In genomic region chr16:14097182-14097951, GRCh38 we compare ENCODE assay signal across 10 cellular contexts. TPM values are rescaled to one million over a fixed set of nuclear protein-coding genes. Genes with fewer than 3 reads are reported as not detected.
DNase-seq lines count a peak whose midpoint lies in the region; ATAC-seq and TF ChIP-seq lines count a peak whose summit lies in the region.
"Had no signal": no experiment of that assay in that cellular context is flagged by ENCODE, and none has a peak within 500 bp of the region (broad histone marks: within the 10 kb centered on the region; RNA-seq: fewer than 3 reads in every experiment).

No MANE protein-coding gene starts in this region.

- no peaks in the 10 kb centered on the region for H4K20me1 ChIP-seq in PC-3 (ENCODE audit: low read length)

- no peak for TF ChIP-seq POLR2A in transverse colon (IDR thresholded peaks at IDR 0.05)

- DNase-seq in NCI-H1048 (lab: John Stamatoyannopoulos, UW) (peak; percentile 42), PC-3 (peak; percentile 93), left lung (no peak), transverse colon (peak; percentile 25), AML-193 (lab: John Stamatoyannopoulos, UW) (no peak), NOMO-1 treated with dmso at 0.1 percent for 144 hours (lab: John Stamatoyannopoulos, UW; ENCODE audit: unreplicated experiment) (no peak)
- DNase-seq: erythroblast, GOT3, NCI-H187 had no signal

- peak overlapping the region; percentile 39 for H3K9ac ChIP-seq in PC-3 (ENCODE audit: low read length)

- H3K4me3 ChIP-seq in PC-3 (ENCODE audit: low read length): peak overlapping the region; percentile 58
- no peak overlapping the region for H3K4me3 ChIP-seq in left lung
- no peak overlapping the region for H3K4me3 ChIP-seq in transverse colon

- H3K27ac ChIP-seq in PC-3 (ENCODE audit: low read length): peak overlapping the region; percentile 88
- H3K27ac ChIP-seq in left lung: peak overlapping the region; percentile 54 to 57
- H3K27ac ChIP-seq in transverse colon: peak overlapping the region; percentile 63 to 83 (median 70)

- ATAC-seq in PC-3 (peak; percentile 65), left lung (peak; percentile 91), GM21526 (IDR thresholded peaks at IDR 0.05; ENCODE audit: low FRiP score, unreplicated experiment) (no peak)

- POLR2A ChIA-PET in PC-3 (lab: Charles Lee; ENCODE audit: unreplicated experiment): no interaction called here

- no peak for TF ChIP-seq EP300 in transverse colon (IDR thresholded peaks at IDR 0.05; ENCODE audit: low read depth)

- CTCF ChIA-PET in PC-3 (lab: Charles Lee): no interaction called here

- 31 to 38% methylated on average over 4 of the region's 4 CpGs for WGBS in transverse colon (ENCODE audit: low coverage in 1 of 2), 2 donors

- peaks cover 75% of the 10 kb centered on the region for H3K79me2 ChIP-seq in PC-3 (ENCODE audit: low read length)

- no TSS peak for BruUV-seq in PC-3 (replicated peaks; lab: Mats Ljungman, UMichigan)

- in situ Hi-C loops in transverse colon (cut with MboI; ENCODE audit: low pct_ligation_motif_present in 1 of 4, low pct_unique_long_range_greater_than_20kb in 1 of 4, low sequenced_read_pairs in 3 of 4): no loop called here

- intact Hi-C loops in PC-3 (cut with micrococcal nuclease) (loop anchor here (10.0 kb wide), 1 partner anchor 87 kb away; no protein-coding TSS in a partner anchor), left lung (cut with DNase I) (no loop called here), transverse colon (cut with DNase I; ENCODE audit: low total_unique reads) (no loop called here)

- H3K4me1 ChIP-seq in PC-3 (ENCODE audit: insufficient read depth, low read length) (peaks cover 44% of the 10 kb centered on the region), left lung (peaks cover 8 to 28% of the 10 kb centered on the region in 2 donors), transverse colon (peaks cover 10 to 68% (median 45%) of the 10 kb centered on the region in 4 donors)

- H3F3A ChIP-seq in PC-3 (ENCODE audit: low read length, unreplicated experiment): peaks cover 7% of the 10 kb centered on the region

- H3K9me2 ChIP-seq in PC-3 (replicated peaks; ENCODE audit: low read length): no peaks in the 10 kb centered on the region

- TF ChIP-seq CTCF in PC-3 (conservative IDR thresholded peaks at IDR 0.05; ENCODE audit: low read depth, low read length) (no peak), left lung (IDR thresholded peaks at IDR 0.05) (no peak), transverse colon (IDR thresholded peaks at IDR 0.05) (no peak)

- no peaks in the 10 kb centered on the region for H3K27me3 ChIP-seq in PC-3 (ENCODE audit: low read length)
- H3K27me3 ChIP-seq in left lung: no peaks in the 10 kb centered on the region
- H3K27me3 ChIP-seq in transverse colon: no peaks in the 10 kb centered on the region

- H3K36me3 ChIP-seq in PC-3 (ENCODE audit: low read depth, low read length) (no peaks in the 10 kb centered on the region), left lung (no peaks in the 10 kb centered on the region), transverse colon (no peaks in the 10 kb centered on the region)

- H3K4me2 ChIP-seq in PC-3 (ENCODE audit: low read length): peak overlapping the region; percentile 85

- no peak overlapping the region for H2AFZ ChIP-seq in PC-3 (ENCODE audit: low read length)

- H3K9me3 ChIP-seq in PC-3 (ENCODE audit: low read length) (no peaks in the 10 kb centered on the region), left lung (no peaks in the 10 kb centered on the region), transverse colon (no peaks in the 10 kb centered on the region)

RNA-seq across cellular contexts. Expression of gene MRTFB, which starts 26.2 kb away (rescaled TPM):
- total RNA-seq in PC-3 (2014; rRNA removed): 8.1 and 12.7 TPM in 2 replicates
- total RNA-seq in left lung: 10 to 100 TPM; 46.2 to 48.9 TPM
- total RNA-seq in transverse colon: 10 to 100 TPM; 37.8 to 82.7 (median 47.9) TPM

Comparison
In these comparisons a context has a peak if more than half of its experiments do, and no peak if none do; other contexts are left out.
1. DNase-seq: peak in NCI-H1048 (single experiment), PC-3 (single experiment) and transverse colon (single experiment); none in left lung (0 of 2), AML-193 (0 of 2) and NOMO-1 treated with dmso at 0.1 percent for 144 hours (single experiment).
2. Peak in every context shown above with its lines, with median percentiles within 50 percentile points of each other: H3K27ac ChIP-seq.